ENCODE assay signal across 20 cellular contexts in the genomic region with DNA sequence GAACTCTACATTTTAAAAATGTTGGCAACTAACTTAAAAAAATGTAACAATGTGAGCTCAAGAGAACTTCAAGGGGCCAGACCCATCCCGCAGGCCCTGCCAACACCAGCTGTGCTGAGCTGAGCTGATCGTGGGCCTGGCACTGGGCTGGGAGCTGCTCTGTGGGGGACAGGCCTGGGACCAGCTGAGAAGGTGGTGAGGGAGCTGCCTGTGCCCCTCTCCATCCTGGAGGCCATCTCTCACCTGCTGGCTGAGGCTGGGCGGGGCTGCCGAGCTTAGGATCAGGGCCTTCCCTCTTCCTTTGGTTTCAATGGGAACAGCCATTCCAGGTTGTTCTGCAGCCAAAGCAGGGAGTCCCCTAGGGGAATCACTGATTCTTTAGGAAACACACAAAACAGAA. TPM values are rescaled to one million over a fixed set of nuclear protein-coding genes. Genes with fewer than 3 reads are reported as not detected.
"Had no signal": no experiment of that assay in that cellular context is flagged by ENCODE, and none has a peak within 500 bp of the region (broad histone marks: within the 10 kb centered on the region; RNA-seq: fewer than 3 reads in every experiment).

No MANE protein-coding gene starts in this region.

- H3K27me3 Mint-ChIP-seq: activated CD4-positive, alpha-beta T cell treated with anti-CD3 and anti-CD28 coated beads, Interleukin-2, amount 10 ng/mL, durations not matched to agents 7 days and 5 days; stimulated activated naive B cell treated with anti-CD40 and anti-IgM and Interleukin-4, amounts not matched to agents 10 μg/mL and 1 μg/mL and 100 μg/mL, for 72 hours; type B pancreatic cell had no signal

- H3K9me3 ChIP-seq: ovary had no signal

- H3K27ac Mint-ChIP-seq: dendritic cell treated with granulocyte-macrophage colony-stimulating factor and Interleukin-4, amounts not matched to agents 40 ng/mL and 50 ng/mL, for 4 days; memory B cell; T-helper 1 cell treated with Interleukin-12 subunit alpha and Interleukin-12 subunit beta and Interleukin-4 antibody, amounts not matched to agents 30 μg/mL and 1 μg/mL, for 36 hours; type B pancreatic cell had no signal

- H3K4me3 ChIP-seq: ovary, smooth muscle cell had no signal

- H3K27me3 ChIP-seq: brain microvascular endothelial cell, ovary had no signal

- FAIRE-seq: TTC549 had no signal

- H3K4me2 ChIP-seq: smooth muscle cell had no signal

- H3K4me3 Mint-ChIP-seq: activated CD4-positive, alpha-beta T cell treated with anti-CD3 and anti-CD28 coated beads, Interleukin-2, amount 10 ng/mL, durations not matched to agents 7 days and 5 days; dendritic cell treated with granulocyte-macrophage colony-stimulating factor and Interleukin-4, amounts not matched to agents 40 ng/mL and 50 ng/mL, for 4 days; memory B cell; neural crest cell; stimulated activated naive B cell treated with anti-CD40 and anti-IgM and Interleukin-4, amounts not matched to agents 10 μg/mL and 1 μg/mL and 100 μg/mL, for 72 hours; T-helper 1 cell treated with Interleukin-12 subunit alpha and Interleukin-12 subunit beta and Interleukin-4 antibody, amounts not matched to agents 30 μg/mL and 1 μg/mL, for 36 hours; type B pancreatic cell had no signal

- H3K9me3 Mint-ChIP-seq: activated CD4-positive, alpha-beta T cell treated with anti-CD3 and anti-CD28 coated beads, Interleukin-2, amount 10 ng/mL, durations not matched to agents 7 days and 5 days; activated T-helper 2 cell treated with anti-CD3 and anti-CD28 coated beads, Interferon-gamma antibody, Interleukin-2, Interleukin-4, amounts not matched to agents 10 μg/mL and 5 μg/mL and 100 μg/mL, durations not matched to agents 14 hours and 24 hours and 36 hours; dendritic cell treated with granulocyte-macrophage colony-stimulating factor and Interleukin-4, amounts not matched to agents 40 ng/mL and 50 ng/mL, for 4 days; memory B cell; neural crest cell; stimulated activated naive B cell treated with anti-CD40 and anti-IgM and Interleukin-4, amounts not matched to agents 10 μg/mL and 1 μg/mL and 100 μg/mL, for 72 hours; T-helper 1 cell treated with Interleukin-12 subunit alpha and Interleukin-12 subunit beta and Interleukin-4 antibody, amounts not matched to agents 30 μg/mL and 1 μg/mL, for 36 hours; type B pancreatic cell had no signal

- DNase-seq: activated CD4-positive, alpha-beta T cell treated with anti-CD3 and anti-CD28 coated beads, Interleukin-2, amount 10 ng/mL, durations not matched to agents 7 days and 5 days; activated CD4-positive, CD25-positive, alpha-beta regulatory T cell; activated CD8-positive, alpha-beta memory T cell treated with anti-CD3 and anti-CD28 coated beads for 24 hours; activated naive CD4-positive, alpha-beta T cell treated with anti-CD3 and anti-CD28 coated beads, Interleukin-2, amount 50 U/mL, for 16 hours; amniotic stem cell; brain microvascular endothelial cell; cerebellar nuclear complex; ovary; retina; stimulated activated naive B cell treated with anti-CD40 and anti-IgM and Interleukin-4, amounts not matched to agents 10 μg/mL and 1 μg/mL and 100 μg/mL, for 72 hours had no signal

- H3K27ac ChIP-seq: brain microvascular endothelial cell, ovary had no signal

- H3K36me3 ChIP-seq: ovary had no signal

- ATAC-seq: SK-N-SH treated with all-trans-retinoic acid at 6 μM for 48 hours; stimulated activated naive B cell treated with anti-CD40 and anti-IgM and Interleukin-4, amounts not matched to agents 10 μg/mL and 1 μg/mL and 100 μg/mL, for 72 hours had no signal

RNA-seq across cellular contexts. Expression of gene IL21R, which starts 58.2 kb away (rescaled TPM):
- total RNA-seq: epithelial cell of proximal tubule, smooth muscle cell had no signal
- polyA plus RNA-seq: smooth muscle cell had no signal
